Comparison of ENCODE assay signal across 15 cellular contexts in the genomic region with DNA sequence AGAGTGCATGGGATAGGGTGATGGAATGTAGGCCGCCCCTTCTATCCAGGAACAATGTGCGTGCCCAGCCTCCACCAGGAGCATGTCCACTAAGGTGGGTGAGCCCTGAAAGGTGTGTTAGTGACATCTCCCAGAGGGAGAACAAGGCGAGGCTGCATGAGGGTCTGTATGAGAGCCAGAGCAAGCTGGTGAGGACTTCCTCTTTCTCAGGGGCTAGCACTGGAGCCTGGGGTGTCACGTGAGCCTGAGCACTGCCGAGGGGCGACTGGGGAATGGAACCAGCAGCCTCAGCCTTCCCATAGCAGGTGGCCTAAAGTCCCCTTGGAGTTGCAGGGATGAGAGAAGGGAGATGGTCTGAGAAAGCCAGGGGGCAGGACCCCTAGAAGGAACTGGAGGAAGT.
DNase-seq lines count a peak whose midpoint lies in the region; ATAC-seq, FAIRE-seq and TF ChIP-seq lines count a peak whose summit lies in the region.
"Had no signal": no experiment of that assay in that cellular context is flagged by ENCODE, and none has a peak within 500 bp of the region (broad histone marks: within the 10 kb centered on the region; RNA-seq: fewer than 3 reads in every experiment).

No MANE protein-coding gene starts in this region.

- H3K9me3 ChIP-seq in K562 (replicated peaks; ENCODE audit: control insufficient read depth, insufficient read depth, low read depth, low read length) (no peaks in the 10 kb centered on the region), thymus (ENCODE audit: control insufficient read depth) (no peaks in the 10 kb centered on the region)

- H3K27me3 Mint-ChIP-seq in GM23338 (ENCODE audit: insufficient read depth, low read depth, poor library complexity): peaks cover 22% of the 10 kb centered on the region
- H3K27me3 Mint-ChIP-seq: CD4-positive, CD25-positive, alpha-beta regulatory T cell had no signal

- TF ChIP-seq EP300 in K562 (IDR thresholded peaks at IDR 0.05; ENCODE audit: low read length): no peak

- H3K4me1 ChIP-seq in GM23338 (ENCODE audit: insufficient read depth): 0 out of 2 replicates have a peak, but pooled peaks cover 5% of the 10 kb centered on the region
- peaks cover 0 to 5% of the 10 kb centered on the region in 2 experiments; a peak in 1 of 5 replicates for H3K4me1 ChIP-seq in K562 (replicated peaks in 1 of 2; ENCODE audit: control insufficient read depth in 2 of 2, insufficient read depth in 2 of 2, low read length in 2 of 2)
- H3K4me1 ChIP-seq in thymus (ENCODE audit: control insufficient read depth, insufficient read depth, low read length): peaks cover 5% of the 10 kb centered on the region

- H3K27me3 ChIP-seq in GM23338 (ENCODE audit: insufficient read depth): peaks cover 12% of the 10 kb centered on the region; the same call in 1 of the 2 replicates
- peaks cover 0 to 16% of the 10 kb centered on the region in 2 experiments; a peak in 2 of 5 replicates for H3K27me3 ChIP-seq in K562 (ENCODE audit: control insufficient read depth in 2 of 2, insufficient read depth in 2 of 2, low read length in 2 of 2)
- no peaks in the 10 kb centered on the region for H3K27me3 ChIP-seq in thymus (ENCODE audit: control insufficient read depth, insufficient read depth)
- H3K27me3 ChIP-seq: BLaER1 treated with 17β-estradiol and CSF1 and Interleukin-3, amounts not matched to agents 10 nM and 100 nM had no signal

- H3K36me3 ChIP-seq in GM23338 (ENCODE audit: insufficient read depth) (no peaks in the 10 kb centered on the region), K562 (ENCODE audit: control insufficient read depth, insufficient read depth, low read length) (no peaks in the 10 kb centered on the region), thymus (ENCODE audit: control insufficient read depth, insufficient read depth) (no peaks in the 10 kb centered on the region)
- H3K36me3 ChIP-seq: BLaER1 treated with 17β-estradiol and CSF1 and Interleukin-3, amounts not matched to agents 10 nM and 100 nM had no signal

- H3K9me2 ChIP-seq in GM23338 (ENCODE audit: insufficient read depth): peaks cover 11% of the 10 kb centered on the region; the same call in 1 of the 2 replicates

- H3K4me2 ChIP-seq in GM23338: no peak overlapping the region
- H3K4me2 ChIP-seq in K562 (ENCODE audit: insufficient read depth, low read length): no peak overlapping the region
- H3K4me2 ChIP-seq: BLaER1 treated with 17β-estradiol and CSF1 and Interleukin-3, amounts not matched to agents 10 nM and 100 nM; KMS-11 had no signal

- H4K20me1 ChIP-seq in GM23338 (replicated peaks; ENCODE audit: insufficient read depth) (no peaks in the 10 kb centered on the region), K562 (replicated peaks; ENCODE audit: control insufficient read depth, insufficient read depth, low read length) (no peaks in the 10 kb centered on the region)
- H4K20me1 ChIP-seq: BLaER1 treated with 17β-estradiol and CSF1 and Interleukin-3, amounts not matched to agents 10 nM and 100 nM had no signal

- TF ChIP-seq CTCF in GM23338 (conservative IDR thresholded peaks at IDR 0.05; ENCODE audit: low read depth in 2 of 2) (no peak), NB4 (IDR thresholded peaks at IDR 0.05; ENCODE audit: low read depth, low read length) (no peak), K562 (IDR thresholded peaks at IDR 0.05 in 2 of 3, conservative IDR thresholded peaks at IDR 0.05 in 1 of 3; ENCODE audit: insufficient read depth in 2 of 3, low read depth in 1 of 3, low read length in 3 of 3) (no peak)

- FAIRE-seq in K562 (lab: Jason Lieb, UNC): no peak
- FAIRE-seq: GM12892, GM19239 had no signal

- 0% methylated on average over 5 of the region's 6 CpGs for WGBS in K562 (ENCODE audit: insufficient coverage, low coverage, missing lambda C conversion rate)
- WGBS in thymus: 58% methylated on average over 6 of the region's 6 CpGs

- no peaks in the 10 kb centered on the region for H3K36me3 Mint-ChIP-seq in GM23338 (ENCODE audit: low read depth)
- H3K36me3 Mint-ChIP-seq: CD4-positive, CD25-positive, alpha-beta regulatory T cell had no signal

- no peak overlapping the region for H3K9ac ChIP-seq in K562 (ENCODE audit: insufficient read depth in 1 of 2, low read depth in 2 of 2, low read length in 2 of 2)
- H3K9ac ChIP-seq: BLaER1 treated with 17β-estradiol and CSF1 and Interleukin-3, amounts not matched to agents 10 nM and 100 nM; KMS-11 had no signal

- no peak for ATAC-seq in GM23338
- no peak for ATAC-seq in K562
- ATAC-seq in GM19455 (IDR thresholded peaks at IDR 0.05; ENCODE audit: unreplicated experiment): no peak

- no peak for TF ChIP-seq RAD21 in K562 (CRISPR knock-in tag; conservative IDR thresholded peaks at IDR 0.05 in 1 of 2, IDR thresholded peaks at IDR 0.05 in 1 of 2)

- no peak for DNase-seq in GM23338 (ENCODE audit: low spot score)
- DNase-seq in NB4 (ENCODE audit: low read depth): peak; percentile 30
- no peak for DNase-seq in K562 (ENCODE audit: extremely low read depth in 1 of 4, low spot score in 3 of 4)
- no peak for DNase-seq in activated T-cell treated with anti-CD3 and anti-CD28 coated beads, Interleukin-2, amount 50 U/mL, for 1 hour
- no peak for DNase-seq in GM03348 (ENCODE audit: low spot score)
- DNase-seq: ACHN; CD4-positive, CD25-positive, alpha-beta regulatory T cell; DMS 273 treated with DMSO at 0.1 percent for 48 hours; IMR-90 had no signal

- H3K27ac ChIP-seq in GM23338 (ENCODE audit: low read depth): no peak overlapping the region
- H3K27ac ChIP-seq in K562 (ENCODE audit: extremely low read depth, low read depth, low read length): no peak overlapping the region
- no peak overlapping the region for H3K27ac ChIP-seq in thymus (ENCODE audit: low read depth)
- H3K27ac ChIP-seq: BLaER1 treated with 17β-estradiol and CSF1 and Interleukin-3, amounts not matched to agents 10 nM and 100 nM; KMS-11 had no signal

- POLR2A ChIA-PET in K562 (lab: Yijun Ruan, JAX): interaction anchor here (0.6 kb wide), 1 partner anchor 11 kb away, joined by 3 read pairs; no protein-coding TSS in a partner anchor

- no peak overlapping the region for H3K4me3 Mint-ChIP-seq in GM23338
- H3K4me3 Mint-ChIP-seq: CD4-positive, CD25-positive, alpha-beta regulatory T cell had no signal

- H3K27ac Mint-ChIP-seq in GM23338: no peak overlapping the region
- H3K27ac Mint-ChIP-seq: CD4-positive, CD25-positive, alpha-beta regulatory T cell had no signal

- no peaks in the 10 kb centered on the region; the same call in 2 of the 3 replicates for H3K9me3 Mint-ChIP-seq in GM23338

- intact Hi-C loops in K562 (cut with micrococcal nuclease): no loop called here

- H2AFZ ChIP-seq in GM23338 (0 out of 2 replicates have a peak overlapping the region, but pooled peaks have one; percentile 10), K562 (ENCODE audit: low read depth, low read length) (no peak overlapping the region)

- H3K9me1 ChIP-seq in K562 (ENCODE audit: control insufficient read depth, insufficient read depth, low read length): no peaks in the 10 kb centered on the region

- in situ Hi-C loops in K562 (cut with MboI): no loop called here

- CTCF ChIA-PET in K562 (lab: Yijun Ruan, JAX; ENCODE audit: low intra/inter-chr PET ratio): no interaction called here

- H3K4me3 ChIP-seq in GM23338 (no peak overlapping the region), NB4 (ENCODE audit: low read depth, low read length) (no peak overlapping the region), K562 (no peak overlapping the region), thymus (ENCODE audit: low read length) (peak overlapping the region; percentile 7)
- H3K4me3 ChIP-seq: BLaER1 treated with 17β-estradiol and CSF1 and Interleukin-3, amounts not matched to agents 10 nM and 100 nM had no signal

- no peaks in the 10 kb centered on the region for H3F3A ChIP-seq in GM23338 (replicated peaks; ENCODE audit: low read depth)

- no peak for TF ChIP-seq POLR2A in NB4 (IDR thresholded peaks at IDR 0.05; ENCODE audit: extremely low read depth, insufficient read length)
- TF ChIP-seq POLR2A in K562 (conservative IDR thresholded peaks at IDR 0.05): no peak

- H3K79me2 ChIP-seq in GM23338 (replicated peaks; ENCODE audit: insufficient read depth): no peaks in the 10 kb centered on the region
- no peaks in the 10 kb centered on the region for H3K79me2 ChIP-seq in K562 (ENCODE audit: control insufficient read depth, insufficient read depth, low read length)

- peaks cover 12% of the 10 kb centered on the region; the same call in 2 of the 3 replicates for H3K4me1 Mint-ChIP-seq in GM23338
- H3K4me1 Mint-ChIP-seq: CD4-positive, CD25-positive, alpha-beta regulatory T cell had no signal

- BruUV-seq in K562 (replicated peaks; lab: Mats Ljungman, UMichigan): no TSS peak

TF ChIP-seq in GM23338, 12 proteins besides CTCF, POLR2A, EP300 and RAD21 (continues in another document):
- no peak for TF ChIP-seq JUNB (IDR thresholded peaks at IDR 0.05; ENCODE audit: unreplicated experiment)
- no peak for TF ChIP-seq ZNF331 (CRISPR knock-in tag; IDR thresholded peaks at IDR 0.05; ENCODE audit: low read depth)
- no peak for TF ChIP-seq POLR2AphosphoS5 (IDR thresholded peaks at IDR 0.05; ENCODE audit: low read depth)

TF ChIP-seq in K562, 482 proteins besides CTCF, POLR2A, EP300 and RAD21:
- TF ChIP-seq ZBTB8A (IDR thresholded peaks at IDR 0.05; ENCODE audit: partially characterized antibody) (no peak), SPI1 (IDR thresholded peaks at IDR 0.05; ENCODE audit: borderline replicate concordance, low read depth, low read length) (peak; percentile 78)
- TF ChIP-seq, protein P1, sequence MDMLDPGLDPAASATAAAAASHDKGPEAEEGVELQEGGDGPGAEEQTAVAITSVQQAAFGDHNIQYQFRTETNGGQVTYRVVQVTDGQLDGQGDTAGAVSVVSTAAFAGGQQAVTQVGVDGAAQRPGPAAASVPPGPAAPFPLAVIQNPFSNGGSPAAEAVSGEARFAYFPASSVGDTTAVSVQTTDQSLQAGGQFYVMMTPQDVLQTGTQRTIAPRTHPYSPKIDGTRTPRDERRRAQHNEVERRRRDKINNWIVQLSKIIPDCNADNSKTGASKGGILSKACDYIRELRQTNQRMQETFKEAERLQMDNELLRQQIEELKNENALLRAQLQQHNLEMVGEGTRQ (CRISPR knock-in tag; IDR thresholded peaks at IDR 0.05): peak; percentile 18; the same call in 1 of the 2 replicates
